8 cellular contexts compared by ENCODE assay signal in genomic region chr14:57486767-57487379, GRCh38. TPM values are rescaled to one million over a fixed set of nuclear protein-coding genes. Genes with fewer than 3 reads are reported as not detected.
A peak's percentile ranks its signal among the peaks of the same experiment; 100 is the strongest.
DNase-seq lines count a peak whose midpoint lies in the region; ATAC-seq and TF ChIP-seq lines count a peak whose summit lies in the region.

No MANE protein-coding gene starts in this region.

- no peaks in the 10 kb centered on the region for H3K36me3 ChIP-seq in heart right ventricle
- H3K36me3 ChIP-seq in spleen: no peaks in the 10 kb centered on the region

- intact Hi-C loops in heart right ventricle (cut with DNase I): loop anchor here (1.0 to 10.0 kb wide), 5 partner anchors 398 to 678 kb away; no protein-coding TSS in a partner anchor
- intact Hi-C loops in spleen (cut with DNase I; ENCODE audit: low total_unique reads): loop anchor here (5.0 kb wide), 1 partner anchor 585 kb away; no protein-coding TSS in a partner anchor

- H3K4me3 ChIP-seq in heart right ventricle (no peak overlapping the region), spleen (no peak overlapping the region)

- TF ChIP-seq CTCF in heart right ventricle (IDR thresholded peaks at IDR 0.05): peak in 8 of 9 donors; percentile 29 to 76 (median 64)
- TF ChIP-seq CTCF in spleen (IDR thresholded peaks at IDR 0.05 in 8 of 11, conservative IDR thresholded peaks at IDR 0.05 in 3 of 11): peak in 8 of 11 experiments; percentile 17 to 54 (median 42)

- H3K9me3 ChIP-seq in heart right ventricle (no peaks in the 10 kb centered on the region), spleen (no peaks in the 10 kb centered on the region)

- DNase-seq in GM04504 (ENCODE audit: low read depth) (peak; percentile 24), NCI-H1105 (lab: John Stamatoyannopoulos, UW) (peak; percentile 54), heart right ventricle (no peak), spleen (no peak)

- ATAC-seq in SK-N-SH treated with all-trans-retinoic acid at 6 μM for 48 hours (peak; percentile 74), heart right ventricle (peak in 3 of 8 donors; percentile 37 to 56 (median 52)), HG02642 (IDR thresholded peaks at IDR 0.05; ENCODE audit: poor library complexity, unreplicated experiment) (no peak), GM21515 (IDR thresholded peaks at IDR 0.05; ENCODE audit: unreplicated experiment) (no peak), HG03432 (IDR thresholded peaks at IDR 0.05; ENCODE audit: unreplicated experiment) (no peak)

- H3K27me3 ChIP-seq in heart right ventricle: peaks cover 0 to 9% (median 0%) of the 10 kb centered on the region in 7 donors
- no peaks in the 10 kb centered on the region for H3K27me3 ChIP-seq in spleen (replicated peaks in 1 of 7)

- no peak for TF ChIP-seq POLR2A in spleen (IDR thresholded peaks at IDR 0.05)

- H3K27ac ChIP-seq in heart right ventricle (no peak overlapping the region), spleen (no peak overlapping the region)

- WGBS in heart right ventricle, 2 donors: 36 to 37% methylated on average over 3 of the region's 3 CpGs
- WGBS in spleen, 5 donors: 36 to 42% (median 40%) methylated on average over 3 of the region's 3 CpGs

- peaks cover 0 to 11% (median 0%) of the 10 kb centered on the region in 9 donors for H3K4me1 ChIP-seq in heart right ventricle
- H3K4me1 ChIP-seq in spleen: peaks cover 0 to 26% (median 11%) of the 10 kb centered on the region in 6 donors

TF ChIP-seq in SK-N-SH treated with all-trans-retinoic acid at 6 μM for 48 hours, 23 proteins besides CTCF, POLR2A, EP300 and RAD21:
- TF ChIP-seq PPARA (CRISPR knock-in tag; IDR thresholded peaks at IDR 0.05; ENCODE audit: borderline replicate concordance) (no peak), ZNF70 (CRISPR knock-in tag; IDR thresholded peaks at IDR 0.05) (no peak), ZNF8 (CRISPR knock-in tag; IDR thresholded peaks at IDR 0.05) (no peak), CSDC2 (CRISPR knock-in tag; IDR thresholded peaks at IDR 0.05) (no peak), ESRRG (CRISPR knock-in tag; IDR thresholded peaks at IDR 0.05) (no peak), RARB (CRISPR knock-in tag; IDR thresholded peaks at IDR 0.05) (no peak), TCF4 (CRISPR knock-in tag; IDR thresholded peaks at IDR 0.05; ENCODE audit: borderline replicate concordance) (no peak), ZFP30 (CRISPR knock-in tag; IDR thresholded peaks at IDR 0.05) (no peak), BACH2 (CRISPR knock-in tag; IDR thresholded peaks at IDR 0.05; ENCODE audit: borderline replicate concordance) (no peak)
- TF ChIP-seq, protein P1, sequence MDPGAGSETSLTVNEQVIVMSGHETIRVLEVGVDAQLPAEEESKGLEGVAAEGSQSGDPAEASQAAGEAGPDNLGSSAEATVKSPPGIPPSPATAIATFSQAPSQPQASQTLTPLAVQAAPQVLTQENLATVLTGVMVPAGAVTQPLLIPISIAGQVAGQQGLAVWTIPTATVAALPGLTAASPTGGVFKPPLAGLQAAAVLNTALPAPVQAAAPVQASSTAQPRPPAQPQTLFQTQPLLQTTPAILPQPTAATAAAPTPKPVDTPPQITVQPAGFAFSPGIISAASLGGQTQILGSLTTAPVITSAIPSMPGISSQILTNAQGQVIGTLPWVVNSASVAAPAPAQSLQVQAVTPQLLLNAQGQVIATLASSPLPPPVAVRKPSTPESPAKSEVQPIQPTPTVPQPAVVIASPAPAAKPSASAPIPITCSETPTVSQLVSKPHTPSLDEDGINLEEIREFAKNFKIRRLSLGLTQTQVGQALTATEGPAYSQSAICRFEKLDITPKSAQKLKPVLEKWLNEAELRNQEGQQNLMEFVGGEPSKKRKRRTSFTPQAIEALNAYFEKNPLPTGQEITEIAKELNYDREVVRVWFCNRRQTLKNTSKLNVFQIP (CRISPR knock-in tag; IDR thresholded peaks at IDR 0.05; ENCODE audit: borderline replicate concordance, low read depth): no peak
TF ChIP-seq in SK-N-SH treated with all-trans-retinoic acid at 6 μM for 48 hours: peak in this region for 0.

RNA-seq across cellular contexts. Expression of gene CCDC198, which starts 6.8 kb away (rescaled TPM):
- total RNA-seq in heart right ventricle (not detected), spleen (not detected)
- polyA plus RNA-seq in heart right ventricle (not detected), spleen (not detected)

Comparison
In these comparisons a context has a peak if more than half of its experiments do, and no peak if none do; other contexts are left out.
1. DNase-seq: peak in GM04504 (single experiment) and NCI-H1105 (single experiment); none in heart right ventricle (0 of 2) and spleen (single experiment).